Comparison of ENCODE assay signal across 16 cellular contexts in genomic region chr1:15425961-15426360, GRCh38. TPM values are rescaled to one million over a fixed set of nuclear protein-coding genes. Genes with fewer than 3 reads are reported as not detected.
DNase-seq lines count a peak whose midpoint lies in the region; ATAC-seq, FAIRE-seq and TF ChIP-seq lines count a peak whose summit lies in the region.
"Had no signal": no experiment of that assay in that cellular context is flagged by ENCODE, and none has a peak within 500 bp of the region (broad histone marks: within the 10 kb centered on the region; RNA-seq: fewer than 3 reads in every experiment).

No MANE protein-coding gene starts in this region.

- H3K27me3 ChIP-seq in BLaER1 treated with 17β-estradiol and CSF1 and Interleukin-3, amounts not matched to agents 10 nM and 100 nM: no peaks in the 10 kb centered on the region
- H3K27me3 ChIP-seq in HCT116 (ENCODE audit: insufficient read depth, low read length) (no peaks in the 10 kb centered on the region), K562 (ENCODE audit: control insufficient read depth in 2 of 2, insufficient read depth in 2 of 2, low read length in 2 of 2) (no peaks in the 10 kb centered on the region), H7 (ENCODE audit: control insufficient read depth, insufficient read depth, low read length) (no peaks in the 10 kb centered on the region)
- H3K27me3 ChIP-seq: BE2C had no signal

- H3K9ac ChIP-seq in BLaER1 treated with 17β-estradiol and CSF1 and Interleukin-3, amounts not matched to agents 10 nM and 100 nM: peak overlapping the region in 5 of 11 experiments; percentile 13 to 62 (median 46); a peak in 7 of 22 replicates
- peak overlapping the region; percentile 16; the same call in 1 of the 2 replicates for H3K9ac ChIP-seq in HCT116 (ENCODE audit: low read length)
- peak overlapping the region in 1 of 2 experiments; percentile 77; a peak in 2 of 4 replicates for H3K9ac ChIP-seq in K562 (ENCODE audit: insufficient read depth in 1 of 2, low read depth in 2 of 2, low read length in 2 of 2)

- FAIRE-seq in K562 (lab: Jason Lieb, UNC): no peak

- H3K9me3 Mint-ChIP-seq in natural killer cell: no peaks in the 10 kb centered on the region

- H3K9me1 ChIP-seq in K562 (ENCODE audit: control insufficient read depth, insufficient read depth, low read length): peaks cover 5% of the 10 kb centered on the region

- in situ Hi-C loops in K562 (cut with MboI): loop anchor here (5.0 to 10.0 kb wide), 2 partner anchors 99 to 301 kb away; no protein-coding TSS in a partner anchor

- H3K36me3 ChIP-seq in BLaER1 treated with 17β-estradiol and CSF1 and Interleukin-3, amounts not matched to agents 10 nM and 100 nM: peaks cover 84 to 100% (median 97%) of the 10 kb centered on the region in 11 experiments
- peaks cover 0 to 5% of the 10 kb centered on the region in 2 experiments; a peak in 1 of 4 replicates for H3K36me3 ChIP-seq in HCT116 (ENCODE audit: control insufficient read depth in 1 of 2, insufficient read depth in 2 of 2, low read length in 2 of 2)
- peaks cover 39% of the 10 kb centered on the region; the same call in 2 of the 3 replicates for H3K36me3 ChIP-seq in K562 (ENCODE audit: control insufficient read depth, insufficient read depth, low read length)
- peaks cover 2% of the 10 kb centered on the region for H3K36me3 ChIP-seq in H7 (replicated peaks; ENCODE audit: control insufficient read depth, insufficient read depth, low read length)
- H3K36me3 ChIP-seq: BE2C had no signal

- no peak overlapping the region for H3K4me3 ChIP-seq in BLaER1 treated with 17β-estradiol and CSF1 and Interleukin-3, amounts not matched to agents 10 nM and 100 nM
- H3K4me3 ChIP-seq in HCT116 (replicated peaks in 1 of 2; ENCODE audit: low read depth in 1 of 2, low read length in 2 of 2) (no peak overlapping the region), K562 (no peak overlapping the region), H7 (ENCODE audit: insufficient read depth, low read depth, low read length) (no peak overlapping the region)
- H3K4me3 ChIP-seq: PC-9, psoas muscle had no signal

- peaks cover 61 to 93% of the 10 kb centered on the region in 2 donors for H3K4me1 Mint-ChIP-seq in natural killer cell

- peaks cover 8% of the 10 kb centered on the region for H3K36me3 Mint-ChIP-seq in natural killer cell

- no peak for TF ChIP-seq POLR2A in HCT116 (IDR thresholded peaks at IDR 0.05; ENCODE audit: borderline replicate concordance, extremely low read depth, insufficient read depth, insufficient read length)
- no peak for TF ChIP-seq POLR2A in K562 (conservative IDR thresholded peaks at IDR 0.05)
- TF ChIP-seq POLR2A in erythroblast (IDR thresholded peaks at IDR 0.05; ENCODE audit: low read length): no peak

- POLR2A ChIA-PET in HCT116 (lab: Charles Lee) (no interaction called here), K562 (lab: Yijun Ruan, JAX) (interaction anchor here (0.6 to 1.0 kb wide), 2 partner anchors 14 to 97 kb away, joined by 3 read pairs; no protein-coding TSS in a partner anchor)

- H3K27ac Mint-ChIP-seq in natural killer cell: peak overlapping the region; percentile 93 to 100

- CTCF ChIA-PET in HCT116 (lab: Charles Lee): no interaction called here
- CTCF ChIA-PET in K562 (lab: Yijun Ruan, JAX; ENCODE audit: low intra/inter-chr PET ratio): no interaction called here

- no peaks in the 10 kb centered on the region for H3K9me3 ChIP-seq in BLaER1 treated with 17β-estradiol and CSF1 and Interleukin-3, amounts not matched to agents 10 nM and 100 nM (replicated peaks in 1 of 11)
- no peaks in the 10 kb centered on the region for H3K9me3 ChIP-seq in HCT116 (ENCODE audit: control insufficient read depth in 1 of 2, insufficient read depth in 1 of 2, low read depth in 1 of 2, low read length in 2 of 2)
- no peaks in the 10 kb centered on the region for H3K9me3 ChIP-seq in K562 (replicated peaks; ENCODE audit: control insufficient read depth, insufficient read depth, low read depth, low read length)
- H3K9me3 ChIP-seq: BE2C, psoas muscle had no signal

- no peak overlapping the region for H2AFZ ChIP-seq in HCT116 (ENCODE audit: low read depth, low read length, poor library complexity, severe bottlenecking)
- H2AFZ ChIP-seq in K562 (ENCODE audit: low read depth, low read length): no peak overlapping the region
- H2AFZ ChIP-seq: PC-9 had no signal

- no peak for TF ChIP-seq CTCF in HCT116 (IDR thresholded peaks at IDR 0.05 in 2 of 3, conservative IDR thresholded peaks at IDR 0.05 in 1 of 3; ENCODE audit: borderline replicate concordance in 1 of 3, insufficient read depth in 1 of 3, low read depth in 2 of 3, low read length in 2 of 3)
- TF ChIP-seq CTCF in K562 (IDR thresholded peaks at IDR 0.05 in 2 of 3, conservative IDR thresholded peaks at IDR 0.05 in 1 of 3; ENCODE audit: insufficient read depth in 2 of 3, low read depth in 1 of 3, low read length in 3 of 3): no peak
- no peak for TF ChIP-seq CTCF in natural killer cell (IDR thresholded peaks at IDR 0.05)

- peak overlapping the region in 6 of 11 experiments; percentile 29 to 99 (median 62); a peak in 10 of 22 replicates for H3K4me2 ChIP-seq in BLaER1 treated with 17β-estradiol and CSF1 and Interleukin-3, amounts not matched to agents 10 nM and 100 nM
- H3K4me2 ChIP-seq in HCT116 (ENCODE audit: low read length) (peak overlapping the region; percentile 53), K562 (ENCODE audit: insufficient read depth, low read length) (no peak overlapping the region)
- H3K4me2 ChIP-seq: PC-9 had no signal

- ATAC-seq in HCT116 (no peak), K562 (no peak), natural killer cell (no peak), GM18870 (IDR thresholded peaks at IDR 0.05; ENCODE audit: unreplicated experiment) (no peak)
- ATAC-seq: psoas muscle had no signal

- H3K79me2 ChIP-seq in HCT116 (ENCODE audit: insufficient read depth, low read length) (peaks cover 39% of the 10 kb centered on the region), K562 (ENCODE audit: control insufficient read depth, insufficient read depth, low read length) (peaks cover 10% of the 10 kb centered on the region; the same call in 1 of the 3 replicates)

- RAD21 ChIA-PET in HCT116 (lab: Charles Lee; ENCODE audit: low non-redundant PET in 1 of 2, low total read pairs in 2 of 2, uncharacterized antibody in 2 of 2, unreplicated experiment in 2 of 2): no interaction called here

- no peak for TF ChIP-seq EP300 in K562 (IDR thresholded peaks at IDR 0.05; ENCODE audit: low read length)

- H3K4me3 Mint-ChIP-seq in natural killer cell: peak overlapping the region; percentile 78

- intact Hi-C loops in HCT116 (cut with micrococcal nuclease): no loop called here
- intact Hi-C loops in K562 (cut with micrococcal nuclease): no loop called here
- intact Hi-C loops in natural killer cell (cut with micrococcal nuclease): no loop called here

- peak overlapping the region in 5 of 11 experiments; percentile 9 to 49 (median 44); a peak in 5 of 22 replicates for H3K27ac ChIP-seq in BLaER1 treated with 17β-estradiol and CSF1 and Interleukin-3, amounts not matched to agents 10 nM and 100 nM
- H3K27ac ChIP-seq in HCT116 (ENCODE audit: low read depth, low read length) (peak overlapping the region; percentile 50; the same call in 1 of the 2 replicates), K562 (ENCODE audit: extremely low read depth, low read depth, low read length) (no peak overlapping the region; the same call in 2 of the 3 replicates)
- H3K27ac ChIP-seq: PC-9, psoas muscle had no signal

- 65% methylated on average over 6 of the region's 6 CpGs for WGBS in K562 (ENCODE audit: insufficient coverage, low coverage, missing lambda C conversion rate)

- peaks cover 97 to 100% (median 100%) of the 10 kb centered on the region in 11 experiments for H4K20me1 ChIP-seq in BLaER1 treated with 17β-estradiol and CSF1 and Interleukin-3, amounts not matched to agents 10 nM and 100 nM
- peaks cover 5% of the 10 kb centered on the region; the same call in 1 of the 2 replicates for H4K20me1 ChIP-seq in HCT116 (ENCODE audit: insufficient read depth)
- H4K20me1 ChIP-seq in K562 (replicated peaks; ENCODE audit: control insufficient read depth, insufficient read depth, low read length): peaks cover 5% of the 10 kb centered on the region; the same call in 1 of the 2 replicates

- BruUV-seq in HCT116 (replicated peaks; lab: Mats Ljungman, UMichigan): no TSS peak
- BruUV-seq in K562 (replicated peaks; lab: Mats Ljungman, UMichigan): no TSS peak

- H3K27me3 Mint-ChIP-seq in natural killer cell (ENCODE audit: low read depth in 2 of 2): no peaks in the 10 kb centered on the region

- TF ChIP-seq RAD21 in HCT116 (IDR thresholded peaks at IDR 0.05; ENCODE audit: low read depth) (no peak), K562 (CRISPR knock-in tag; conservative IDR thresholded peaks at IDR 0.05 in 1 of 2, IDR thresholded peaks at IDR 0.05 in 1 of 2) (no peak)

- DNase-seq in HCT116 (ENCODE audit: low read depth, low spot score) (no peak), K562 (ENCODE audit: extremely low read depth in 1 of 4, low spot score in 3 of 4) (no peak), natural killer cell (no peak), H7 (no peak), NCI-H2029 treated with DMSO at 0.1 percent for 48 hours (lab: John Stamatoyannopoulos, UW) (no peak), erythroblast (lab: John Stamatoyannopoulos, UW) (no peak)
- DNase-seq: activated CD8-positive, alpha-beta memory T cell treated with anti-CD3 and anti-CD28 coated beads for 24 hours; BE2C; cortex of kidney; NCI-H510A had no signal

- no peaks in the 10 kb centered on the region for H3K9me2 ChIP-seq in HCT116 (ENCODE audit: insufficient read depth)

- H3K4me1 ChIP-seq in BLaER1 treated with 17β-estradiol and CSF1 and Interleukin-3, amounts not matched to agents 10 nM and 100 nM: peaks cover 11 to 100% (median 74%) of the 10 kb centered on the region in 10 experiments; a peak in 19 of 20 replicates
- H3K4me1 ChIP-seq in HCT116 (ENCODE audit: control insufficient read depth in 1 of 2, insufficient read depth in 2 of 2, low read length in 2 of 2): peaks cover 7 to 63% of the 10 kb centered on the region in 2 experiments; a peak in 3 of 4 replicates
- H3K4me1 ChIP-seq in K562 (replicated peaks in 1 of 2; ENCODE audit: control insufficient read depth in 2 of 2, insufficient read depth in 2 of 2, low read length in 2 of 2): peaks cover 23 to 69% of the 10 kb centered on the region in 2 experiments; a peak in 4 of 5 replicates
- H3K4me1 ChIP-seq: BE2C, psoas muscle had no signal

RNA-seq across cellular contexts. Expression of gene CTRC, which starts 12.3 kb away (rescaled TPM):
- total RNA-seq in HCT116 (2021; ENCODE audit: unreplicated experiment) (3.2 TPM), K562 (2014; rRNA removed) (not detected in 2 replicates), K562 (2014; rRNA removed; fragmentation: Illumina TruSeq; extraction: Trizol) (not detected in 2 replicates), K562 (2015; rRNA removed; fragmentation: Illumina TruSeq; extraction: Trizol) (not detected in 2 replicates), K562 (2021) (0.84 and 1.2 TPM in 2 replicates), natural killer cell (1 to 10 TPM; 5.5 to 9.7 (median 6.4) TPM)
- 0.10 and 0.33 TPM in 2 replicates for polyA plus RNA-seq in HCT116 (2012)
- total RNA-seq in K562 (2011; cell fraction: chromatin; rRNA removed; ENCODE audit: low replicate concordance): not detected in 2 replicates
- not detected in 2 replicates for total RNA-seq in K562 (2011; cell fraction: nucleolus; rRNA removed)
- total RNA-seq in K562 (2011; cell fraction: nucleoplasm; rRNA removed): not detected in 2 replicates
- polyA plus RNA-seq in K562 (2011; rRNA removed) (not detected in 2 replicates), K562 (2014; fragmentation: Illumina TruSeq; extraction: Trizol) (not detected in 2 replicates), K562 (2014; fragmentation: Nextera tagmentation; extraction: Ambion mirVana) (not detected), K562 (2014; rRNA removed) (not detected in 2 replicates)
- not detected in 2 replicates for polyA plus RNA-seq in K562 (2011; cell fraction: cytosol; rRNA removed)
- polyA plus RNA-seq in K562 (2011; cell fraction: nucleus; rRNA removed): not detected in 2 replicates
- 0.03 and 0.12 TPM in 2 replicates for polyA plus RNA-seq in K562 (2012)
- not detected in 2 replicates for polyA minus RNA-seq in K562 (2011; rRNA and poly(A)+ RNA removed)
- polyA minus RNA-seq in K562 (2011; cell fraction: cytosol; rRNA and poly(A)+ RNA removed): not detected in 2 replicates
- not detected in 2 replicates for polyA minus RNA-seq in K562 (2011; cell fraction: nucleus; rRNA and poly(A)+ RNA removed)
- not detected in 2 replicates for total RNA-seq in H7 (2014; rRNA removed; shearing (Covaris generic))
- total RNA-seq: liver, PC-9 had no signal
- polyA plus RNA-seq: liver had no signal

RNA-seq across cellular contexts. Expression of gene EFHD2, which starts 16.3 kb away (rescaled TPM):
- total RNA-seq in HCT116 (2021; ENCODE audit: unreplicated experiment): 69.7 TPM
- polyA plus RNA-seq in HCT116 (2012): 66.3 and 74.0 TPM in 2 replicates
- 5.8 and 18.8 TPM in 2 replicates for total RNA-seq in K562 (2011; cell fraction: chromatin; rRNA removed; ENCODE audit: low replicate concordance)
- 14.5 and 18.0 TPM in 2 replicates for total RNA-seq in K562 (2011; cell fraction: nucleolus; rRNA removed)
- 10.8 and 14.2 TPM in 2 replicates for total RNA-seq in K562 (2011; cell fraction: nucleoplasm; rRNA removed)
- 53.6 and 62.9 TPM in 2 replicates for total RNA-seq in K562 (2014; rRNA removed)
- total RNA-seq in K562 (2014; rRNA removed; fragmentation: Illumina TruSeq; extraction: Trizol): 8.6 and 8.8 TPM in 2 replicates
- 25.2 and 27.9 TPM in 2 replicates for total RNA-seq in K562 (2015; rRNA removed; fragmentation: Illumina TruSeq; extraction: Trizol)
- total RNA-seq in K562 (2021): 64.3 and 70.0 TPM in 2 replicates
- 19.7 and 22.8 TPM in 2 replicates for polyA plus RNA-seq in K562 (2011; rRNA removed)
- polyA plus RNA-seq in K562 (2011; cell fraction: cytosol; rRNA removed): 25.0 and 52.4 TPM in 2 replicates
- polyA plus RNA-seq in K562 (2011; cell fraction: nucleus; rRNA removed): 15.0 and 24.5 TPM in 2 replicates
- polyA plus RNA-seq in K562 (2012): 38.1 and 44.7 TPM in 2 replicates
- polyA plus RNA-seq in K562 (2014; fragmentation: Illumina TruSeq; extraction: Trizol): 26.1 and 40.7 TPM in 2 replicates
- 1 to 10 TPM; 1.7 to 1.8 TPM for polyA plus RNA-seq in K562 (2014; fragmentation: Nextera tagmentation; extraction: Ambion mirVana)
- 62.3 and 73.5 TPM in 2 replicates for polyA plus RNA-seq in K562 (2014; rRNA removed)
- polyA minus RNA-seq in K562 (2011; rRNA and poly(A)+ RNA removed): 5.5 and 6.9 TPM in 2 replicates
- 16.4 and 20.5 TPM in 2 replicates for polyA minus RNA-seq in K562 (2011; cell fraction: cytosol; rRNA and poly(A)+ RNA removed)
- 4.4 and 5.1 TPM in 2 replicates for polyA minus RNA-seq in K562 (2011; cell fraction: nucleus; rRNA and poly(A)+ RNA removed)
- total RNA-seq in natural killer cell: 100 to 1,000 TPM; 804 to 952 (median 855) TPM
- total RNA-seq in H7 (2014; rRNA removed; shearing (Covaris generic)): 42.9 and 48.3 TPM in 2 replicates

RNA-seq across cellular contexts. Expression of gene CELA2A, which starts 30.6 kb away (rescaled TPM):
- total RNA-seq in HCT116 (2021; ENCODE audit: unreplicated experiment) (1.6 TPM), K562 (2014; rRNA removed) (not detected in 2 replicates), K562 (2014; rRNA removed; fragmentation: Illumina TruSeq; extraction: Trizol) (not detected in 2 replicates), K562 (2015; rRNA removed; fragmentation: Illumina TruSeq; extraction: Trizol) (not detected in 2 replicates), K562 (2021) (0.47 and 0.62 TPM in 2 replicates), natural killer cell (not detected)
- polyA plus RNA-seq in HCT116 (2012): 0.17 TPM in 1 of 2 replicates, not detected in the other
- not detected in 2 replicates for total RNA-seq in K562 (2011; cell fraction: chromatin; rRNA removed; ENCODE audit: low replicate concordance)
- not detected in 2 replicates for total RNA-seq in K562 (2011; cell fraction: nucleolus; rRNA removed)
- total RNA-seq in K562 (2011; cell fraction: nucleoplasm; rRNA removed): not detected in 2 replicates
- polyA plus RNA-seq in K562 (2011; rRNA removed) (not detected in 2 replicates), K562 (2014; fragmentation: Illumina TruSeq; extraction: Trizol) (not detected in 2 replicates), K562 (2014; fragmentation: Nextera tagmentation; extraction: Ambion mirVana) (not detected), K562 (2014; rRNA removed) (not detected in 2 replicates)
- not detected in 2 replicates for polyA plus RNA-seq in K562 (2011; cell fraction: cytosol; rRNA removed)
- 0.17 TPM in 1 of 2 replicates, not detected in the other for polyA plus RNA-seq in K562 (2011; cell fraction: nucleus; rRNA removed)
- polyA plus RNA-seq in K562 (2012): 0.30 TPM in 1 of 2 replicates, not detected in the other
- polyA minus RNA-seq in K562 (2011; rRNA and poly(A)+ RNA removed): not detected in 2 replicates
- not detected in 2 replicates for polyA minus RNA-seq in K562 (2011; cell fraction: cytosol; rRNA and poly(A)+ RNA removed)
- not detected in 2 replicates for polyA minus RNA-seq in K562 (2011; cell fraction: nucleus; rRNA and poly(A)+ RNA removed)
- not detected in 2 replicates for total RNA-seq in H7 (2014; rRNA removed; shearing (Covaris generic))
- total RNA-seq: liver; PC-9; T-helper 1 cell treated with Interleukin-12 subunit alpha and Interleukin-12 subunit beta and Interleukin-4 antibody, amounts not matched to agents 30 ng/mL and 1 ng/mL, for 36 hours had no signal
- polyA plus RNA-seq: liver had no signal

RNA-seq across cellular contexts. Expression of gene CELA2B, which starts 49.9 kb away (rescaled TPM):
- total RNA-seq in HCT116 (2021; ENCODE audit: unreplicated experiment) (not detected), K562 (2014; rRNA removed) (2.1 TPM in 1 of 2 replicates, not detected in the other), K562 (2014; rRNA removed; fragmentation: Illumina TruSeq; extraction: Trizol) (not detected in 2 replicates), K562 (2015; rRNA removed; fragmentation: Illumina TruSeq; extraction: Trizol) (not detected in 2 replicates), K562 (2021) (0.40 and 0.51 TPM in 2 replicates), natural killer cell (not detected)
- not detected in 2 replicates for polyA plus RNA-seq in HCT116 (2012)
- total RNA-seq in K562 (2011; cell fraction: chromatin; rRNA removed; ENCODE audit: low replicate concordance): not detected in 2 replicates
- total RNA-seq in K562 (2011; cell fraction: nucleolus; rRNA removed): not detected in 2 replicates
- not detected in 2 replicates for total RNA-seq in K562 (2011; cell fraction: nucleoplasm; rRNA removed)
- polyA plus RNA-seq in K562 (2011; rRNA removed) (not detected in 2 replicates), K562 (2014; fragmentation: Illumina TruSeq; extraction: Trizol) (not detected in 2 replicates), K562 (2014; fragmentation: Nextera tagmentation; extraction: Ambion mirVana) (under 1 TPM in 1 of 2 experiments, not detected in 1; 0.25 TPM), K562 (2014; rRNA removed) (0.25 and 0.39 TPM in 2 replicates)
- polyA plus RNA-seq in K562 (2011; cell fraction: cytosol; rRNA removed): 0.31 TPM in 1 of 2 replicates, not detected in the other
- polyA plus RNA-seq in K562 (2011; cell fraction: nucleus; rRNA removed): not detected in 2 replicates
- 0.28 TPM in 1 of 2 replicates, not detected in the other for polyA plus RNA-seq in K562 (2012)
- polyA minus RNA-seq in K562 (2011; rRNA and poly(A)+ RNA removed): 0.28 TPM in 1 of 2 replicates, not detected in the other
- not detected in 2 replicates for polyA minus RNA-seq in K562 (2011; cell fraction: cytosol; rRNA and poly(A)+ RNA removed)
- polyA minus RNA-seq in K562 (2011; cell fraction: nucleus; rRNA and poly(A)+ RNA removed): not detected in 2 replicates
- not detected in 2 replicates for total RNA-seq in H7 (2014; rRNA removed; shearing (Covaris generic))
- total RNA-seq: liver; PC-9; T-helper 1 cell treated with Interleukin-12 subunit alpha and Interleukin-12 subunit beta and Interleukin-4 antibody, amounts not matched to agents 30 ng/mL and 1 ng/mL, for 36 hours had no signal
- polyA plus RNA-seq: liver, psoas muscle had no signal

Comparison
In these comparisons a context has a peak if more than half of its experiments do, and no peak if none do; other contexts are left out.
1. RNA of gene EFHD2, which starts 16.3 kb away (total RNA-seq): 804 to 952 TPM in natural killer cell; 69.7 TPM in HCT116 (single experiment), 5.8 to 70.0 TPM in K562 and 42.9 to 48.3 TPM in H7; every median in the first group is over 10 times any median in the second.